ENCODE assay signal across 1 cellular context in genomic region chr7:75696263-75697037, GRCh38.
TF ChIP-seq lines count a peak whose summit lies in the region.

No MANE protein-coding gene starts in this region.

TF ChIP-seq in HepG2, 621 proteins besides CTCF, POLR2A, EP300 and RAD21 (continued from another document):
- TF ChIP-seq ZNF281 (CRISPR knock-in tag; IDR thresholded peaks at IDR 0.05; ENCODE audit: borderline replicate concordance) (no peak), ZBTB34 (CRISPR knock-in tag; IDR thresholded peaks at IDR 0.05) (no peak)
